ENCODE assay signal across 1 cellular context in the genomic region with DNA sequence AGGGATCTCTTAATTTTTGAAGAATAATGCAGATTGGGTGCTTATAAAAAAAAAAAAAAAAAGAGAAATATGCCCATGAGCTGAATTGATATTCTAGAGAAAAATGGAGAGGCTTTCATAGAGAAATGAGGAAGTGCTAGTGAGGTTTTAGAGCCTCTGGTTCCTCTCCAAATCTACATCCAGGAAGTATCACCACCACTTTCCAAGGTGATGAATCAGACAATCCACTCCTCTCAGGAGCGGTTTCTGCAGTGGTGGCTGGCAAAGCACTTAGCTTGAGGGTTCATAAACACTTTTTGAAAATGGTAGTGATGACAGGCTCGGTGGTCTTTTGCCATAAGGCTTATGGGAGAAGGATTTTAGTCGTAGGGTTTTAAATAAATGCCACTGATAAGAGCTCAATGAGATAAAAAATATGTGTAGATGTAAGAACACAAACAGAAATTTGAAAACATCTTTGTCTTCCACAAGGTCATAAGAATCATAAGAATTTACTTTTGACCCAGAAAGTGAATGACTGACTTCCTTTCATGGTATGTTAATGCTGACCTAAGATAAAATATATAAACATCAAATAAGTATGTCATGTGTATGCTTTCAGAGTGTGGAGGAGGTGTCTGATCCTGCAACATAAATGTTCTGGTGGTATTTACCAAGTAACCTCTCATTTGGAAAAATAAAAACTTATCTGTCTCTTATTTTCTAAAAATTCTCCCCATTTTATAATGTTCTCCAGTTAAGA.
TF ChIP-seq lines count a peak whose summit lies in the region.

No MANE protein-coding gene starts in this region.

TF ChIP-seq in GM12878, 131 proteins besides CTCF, POLR2A, EP300 and RAD21 (continued from another document):
- TF ChIP-seq EED (IDR thresholded peaks at IDR 0.05; ENCODE audit: low read depth): 0 out of 2 replicates have a peak, but pooled peaks have one; percentile 40
- TF ChIP-seq CUX1 (IDR thresholded peaks at IDR 0.05; ENCODE audit: insufficient replicate concordance, low read depth, low read length): no peak
- TF ChIP-seq EZH2 (IDR thresholded peaks at IDR 0.05; ENCODE audit: borderline replicate concordance, control insufficient read depth, low read depth, low read length): no peak
- no peak for TF ChIP-seq ZBTB33 (IDR thresholded peaks at IDR 0.05)
- TF ChIP-seq, protein P1, sequence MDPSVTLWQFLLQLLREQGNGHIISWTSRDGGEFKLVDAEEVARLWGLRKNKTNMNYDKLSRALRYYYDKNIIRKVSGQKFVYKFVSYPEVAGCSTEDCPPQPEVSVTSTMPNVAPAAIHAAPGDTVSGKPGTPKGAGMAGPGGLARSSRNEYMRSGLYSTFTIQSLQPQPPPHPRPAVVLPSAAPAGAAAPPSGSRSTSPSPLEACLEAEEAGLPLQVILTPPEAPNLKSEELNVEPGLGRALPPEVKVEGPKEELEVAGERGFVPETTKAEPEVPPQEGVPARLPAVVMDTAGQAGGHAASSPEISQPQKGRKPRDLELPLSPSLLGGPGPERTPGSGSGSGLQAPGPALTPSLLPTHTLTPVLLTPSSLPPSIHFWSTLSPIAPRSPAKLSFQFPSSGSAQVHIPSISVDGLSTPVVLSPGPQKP (IDR thresholded peaks at IDR 0.05; ENCODE audit: low read depth, low read length): no peak
